2 cellular contexts compared by ENCODE assay signal in genomic region chr10:17713133-17713532, GRCh38.
TF ChIP-seq lines count a peak whose summit lies in the region.

No MANE protein-coding gene starts in this region.

TF ChIP-seq in WTC11, 78 proteins besides CTCF, POLR2A, EP300 and RAD21:
- TF ChIP-seq TEAD1 (CRISPR knock-in tag; IDR thresholded peaks at IDR 0.05) = no peak
- no peak for TF ChIP-seq HMGXB4 (CRISPR knock-in tag; IDR thresholded peaks at IDR 0.05)
- TF ChIP-seq ZNF138 (CRISPR knock-in tag; conservative IDR thresholded peaks at IDR 0.05) = no peak
- no peak for TF ChIP-seq TCF7 (CRISPR knock-in tag; IDR thresholded peaks at IDR 0.05; ENCODE audit: low read depth)
- no peak for TF ChIP-seq MYBL2 (CRISPR knock-in tag; IDR thresholded peaks at IDR 0.05)
- no peak for TF ChIP-seq PRRX2 (CRISPR knock-in tag; IDR thresholded peaks at IDR 0.05)
- TF ChIP-seq MXD4 (CRISPR knock-in tag; IDR thresholded peaks at IDR 0.05; ENCODE audit: borderline replicate concordance) = no peak
- TF ChIP-seq E2F1 (CRISPR knock-in tag; IDR thresholded peaks at IDR 0.05) = no peak
- no peak for TF ChIP-seq NR2C2 (CRISPR knock-in tag; IDR thresholded peaks at IDR 0.05)
- no peak for TF ChIP-seq ZNF416 (CRISPR knock-in tag; IDR thresholded peaks at IDR 0.05)
- no peak for TF ChIP-seq ZNF512 (CRISPR knock-in tag; IDR thresholded peaks at IDR 0.05; ENCODE audit: borderline replicate concordance)
- no peak for TF ChIP-seq ZBTB43 (CRISPR knock-in tag; IDR thresholded peaks at IDR 0.05)
- TF ChIP-seq JUN (CRISPR knock-in tag; IDR thresholded peaks at IDR 0.05) = no peak
- no peak for TF ChIP-seq NR3C1 (CRISPR knock-in tag; conservative IDR thresholded peaks at IDR 0.05; ENCODE audit: low read depth)
- no peak for TF ChIP-seq SP1 (CRISPR knock-in tag; conservative IDR thresholded peaks at IDR 0.05)
- no peak for TF ChIP-seq ATF2 (CRISPR knock-in tag; IDR thresholded peaks at IDR 0.05; ENCODE audit: borderline replicate concordance, low read depth)
- no peak for TF ChIP-seq ZNF671 (CRISPR knock-in tag; IDR thresholded peaks at IDR 0.05)
- no peak for TF ChIP-seq RORB (CRISPR knock-in tag; IDR thresholded peaks at IDR 0.05)
- no peak; the same call in 1 of the 2 replicates for TF ChIP-seq HMGA2 (CRISPR knock-in tag; IDR thresholded peaks at IDR 0.05)

TF ChIP-seq in H1, 55 proteins besides CTCF, POLR2A, EP300 and RAD21:
- TF ChIP-seq GTF2F1 (IDR thresholded peaks at IDR 0.05; ENCODE audit: borderline replicate concordance, low read depth, low read length) = no peak
- peak; percentile 53; the same call in 1 of the 2 replicates for TF ChIP-seq SRF (IDR thresholded peaks at IDR 0.05; ENCODE audit: low read depth, low read length)
- TF ChIP-seq EZH2 (IDR thresholded peaks at IDR 0.05; ENCODE audit: low read depth, low read length, severe bottlenecking) = no peak
